ENCODE assay signal across 8 cellular contexts in genomic region chr1:179025125-179025974, GRCh38. TPM values are rescaled to one million over a fixed set of nuclear protein-coding genes. Genes with fewer than 3 reads are reported as not detected.
DNase-seq lines count a peak whose midpoint lies in the region; ATAC-seq and TF ChIP-seq lines count a peak whose summit lies in the region.

TSS of gene FAM20B (plus strand) at chr1:179025894. CDS start at chr1:179043848, 17,954 bp downstream.

- H3K27me3 ChIP-seq in A673 (replicated peaks; ENCODE audit: insufficient read depth, low read depth, low read length, poor library complexity) = no peaks in the 10 kb centered on the region
- no peaks in the 10 kb centered on the region for H3K27me3 ChIP-seq in mammary epithelial cell (ENCODE audit: insufficient read depth, low read length)
- peaks cover 8% of the 10 kb centered on the region; the same call in 1 of the 2 replicates for H3K27me3 ChIP-seq in iPS-20b (ENCODE audit: insufficient read depth, low read length)
- H3K27me3 ChIP-seq in skeletal muscle tissue (ENCODE audit: control insufficient read depth in 3 of 3, insufficient read depth in 3 of 3, low read length in 3 of 3) = no peaks in the 10 kb centered on the region

- peaks cover 44% of the 10 kb centered on the region for H3K4me1 Mint-ChIP-seq in WTC11

- WGBS in mammary epithelial cell (ENCODE audit: low coverage, missing lambda C conversion rate) = 65% methylated on average over 17 of the region's 58 CpGs

- H2AFZ ChIP-seq in mammary epithelial cell (ENCODE audit: low read depth, low read length) = peak within 1 kb of the TSS; percentile 93

- in situ Hi-C loops in mammary epithelial cell (cut with MboI; ENCODE audit: low sequenced_read_pairs in 2 of 2) = no loop called here

- no peaks in the 10 kb centered on the region for H3K36me3 Mint-ChIP-seq in WTC11

- peak within 1 kb of the TSS; percentile 91 for H3K4me3 Mint-ChIP-seq in WTC11

- CTCF ChIA-PET in A673 (lab: Charles Lee) = no interaction called here
- CTCF ChIA-PET in WTC11 (lab: Charles Lee) = no interaction called here
- CTCF ChIA-PET in mammary epithelial cell (lab: Charles Lee; ENCODE audit: low non-redundant PET) = no interaction called here

- H3K4me1 ChIP-seq in A673 (ENCODE audit: insufficient read depth, low read length, poor library complexity, severe bottlenecking) = peaks cover 8% of the 10 kb centered on the region
- H3K4me1 ChIP-seq in mammary epithelial cell (ENCODE audit: insufficient read depth, low read length) = no peaks in the 10 kb centered on the region
- peaks cover 25% of the 10 kb centered on the region for H3K4me1 ChIP-seq in iPS-20b (ENCODE audit: insufficient read depth, low read length)
- H3K4me1 ChIP-seq in skeletal muscle tissue (ENCODE audit: control insufficient read depth in 3 of 3, insufficient read depth in 3 of 3, low read length in 3 of 3) = peaks cover 27 to 29% (median 29%) of the 10 kb centered on the region in 3 donors

- H3K4me3 ChIP-seq in A673 (ENCODE audit: low read depth, low read length, poor library complexity, severe bottlenecking) (peak within 1 kb of the TSS; percentile 88), mammary epithelial cell (replicated peaks in 1 of 3; ENCODE audit: insufficient read depth in 1 of 3, low read depth in 2 of 3, low read length in 3 of 3) (peak within 1 kb of the TSS; percentile 67 to 94 (median 71)), iPS-20b (ENCODE audit: low read length) (peak within 1 kb of the TSS; percentile 91), skeletal muscle tissue (ENCODE audit: low read length in 3 of 3) (peak within 1 kb of the TSS; percentile 77 to 85 (median 84))

- POLR2A ChIA-PET in A673 (lab: Charles Lee; ENCODE audit: low non-redundant PET) (no interaction called here), WTC11 (lab: Charles Lee) (interaction anchor here (0.6 kb wide), 1 partner anchor 432 kb away, joined by 4 read pairs; no protein-coding TSS in a partner anchor)

- no peaks in the 10 kb centered on the region for H3K36me3 ChIP-seq in A673 (ENCODE audit: insufficient read depth, low read length, poor library complexity, severe bottlenecking)
- no peaks in the 10 kb centered on the region for H3K36me3 ChIP-seq in mammary epithelial cell (ENCODE audit: insufficient read depth, low read length)
- H3K36me3 ChIP-seq in iPS-20b (ENCODE audit: insufficient read depth, low read depth, low read length) = no peaks in the 10 kb centered on the region
- H3K36me3 ChIP-seq in skeletal muscle tissue (ENCODE audit: control insufficient read depth in 3 of 3, insufficient read depth in 3 of 3, low read length in 3 of 3) = no peaks in the 10 kb centered on the region

- H4K20me1 ChIP-seq in mammary epithelial cell (ENCODE audit: insufficient read depth, low read length) = no peaks in the 10 kb centered on the region

- no TSS peak for BruUV-seq in A673 (replicated peaks; lab: Mats Ljungman, UMichigan)
- BruUV-seq in mammary epithelial cell (replicated peaks; lab: Mats Ljungman, UMichigan) = no TSS peak

- H3K9me3 ChIP-seq in A673 (ENCODE audit: low read depth, low read length, poor library complexity, severe bottlenecking) = no peaks in the 10 kb centered on the region
- no peaks in the 10 kb centered on the region for H3K9me3 ChIP-seq in mammary epithelial cell (replicated peaks; ENCODE audit: insufficient read depth, low read length)
- no peaks in the 10 kb centered on the region for H3K9me3 ChIP-seq in iPS-20b (ENCODE audit: insufficient read depth, low read depth, low read length)
- no peaks in the 10 kb centered on the region for H3K9me3 ChIP-seq in skeletal muscle tissue (ENCODE audit: control insufficient read depth in 3 of 3, low read length in 3 of 3)

- peak within 1 kb of the TSS; percentile 97 for H3K27ac Mint-ChIP-seq in WTC11

- ATAC-seq in GM18868 (IDR thresholded peaks at IDR 0.05; ENCODE audit: unreplicated experiment) = peak; percentile 80
- peak; percentile 84 for ATAC-seq in HG03135 (IDR thresholded peaks at IDR 0.05; ENCODE audit: unreplicated experiment)
- ATAC-seq in WTC11 = peak; percentile 87

- no peaks in the 10 kb centered on the region for H3K9me3 Mint-ChIP-seq in WTC11

- TF ChIP-seq CTCF in A673 (conservative IDR thresholded peaks at IDR 0.05; ENCODE audit: low read depth, low read length) (no peak), WTC11 (IDR thresholded peaks at IDR 0.05) (no peak), mammary epithelial cell (conservative IDR thresholded peaks at IDR 0.05 in 1 of 2, IDR thresholded peaks at IDR 0.05 in 1 of 2; ENCODE audit: extremely low read depth in 1 of 2, insufficient read depth in 1 of 2, low read depth in 1 of 2, low read length in 2 of 2) (no peak)

- H3K27ac ChIP-seq in A673 (ENCODE audit: low read depth, low read length, poor library complexity, severe bottlenecking) = peak within 1 kb of the TSS; percentile 93
- H3K27ac ChIP-seq in mammary epithelial cell (ENCODE audit: insufficient read depth, low read depth, low read length) = peak within 1 kb of the TSS; percentile 77
- peak within 1 kb of the TSS; percentile 46 for H3K27ac ChIP-seq in iPS-20b (ENCODE audit: low read length)
- peak within 1 kb of the TSS; percentile 87 for H3K27ac ChIP-seq in skeletal muscle tissue (ENCODE audit: low read depth, low read length)

- H3K79me2 ChIP-seq in mammary epithelial cell (ENCODE audit: insufficient read depth, low read length) = peaks cover 40% of the 10 kb centered on the region

- peak within 1 kb of the TSS; percentile 88 for H3K4me2 ChIP-seq in mammary epithelial cell (ENCODE audit: insufficient read depth, low read depth, low read length)

- dilution Hi-C loops in mammary epithelial cell (cut with HindIII; ENCODE audit: low sequenced_read_pairs) = no loop called here

- intact Hi-C loops in A673 (cut with micrococcal nuclease; ENCODE audit: unreplicated experiment) (no loop called here), mammary epithelial cell (cut with micrococcal nuclease) (loop anchor here (5.0 to 10.0 kb wide), 3 partner anchors 57 to 202 kb away; partner anchors contain the start of genes ABL2 and TOR3A)

- H3K9ac ChIP-seq in mammary epithelial cell (ENCODE audit: insufficient read depth, low read length) (peak within 1 kb of the TSS; percentile 90), iPS-20b (ENCODE audit: low read depth, low read length) (peak within 1 kb of the TSS; percentile 85), skeletal muscle tissue (ENCODE audit: low read depth in 1 of 3, low read length in 3 of 3) (peak within 1 kb of the TSS; percentile 83 to 89 (median 84))

- H3K27me3 Mint-ChIP-seq in WTC11 (ENCODE audit: low read depth) = peaks cover 6% of the 10 kb centered on the region

- DNase-seq in A673 (ENCODE audit: low spot score) (peak; percentile 93), NCI-H2227 (lab: John Stamatoyannopoulos, UW; ENCODE audit: unreplicated experiment) (peak; percentile 96), WTC11 (ENCODE audit: low spot score) (peak; percentile 95), mammary epithelial cell (peak; percentile 89)

TF ChIP-seq in WTC11, 78 proteins besides CTCF, POLR2A, EP300 and RAD21:
- TF ChIP-seq PREB (CRISPR knock-in tag; IDR thresholded peaks at IDR 0.05; ENCODE audit: borderline replicate concordance) (no peak), SP1 (CRISPR knock-in tag; conservative IDR thresholded peaks at IDR 0.05) (peak; percentile 66), NFYB (CRISPR knock-in tag; conservative IDR thresholded peaks at IDR 0.05; ENCODE audit: low read depth) (peak; percentile 23; the same call in 1 of the 2 replicates), TCF7 (CRISPR knock-in tag; IDR thresholded peaks at IDR 0.05; ENCODE audit: low read depth) (no peak)

RNA-seq across cellular contexts. Expression of gene FAM20B, which starts in this region (rescaled TPM):
- 43.3 and 46.9 TPM in 2 replicates for total RNA-seq in A673 (2021)
- total RNA-seq in WTC11 (2021) = 36.1 to 37.6 TPM (median 36.7 TPM) in 3 replicates
- 10 to 100 TPM; 36.8 to 44.3 TPM for total RNA-seq in mammary epithelial cell
- 18.8 TPM for polyA plus RNA-seq in mammary epithelial cell
- polyA minus RNA-seq in mammary epithelial cell = 33.1 TPM
- 26.6 TPM for total RNA-seq in skeletal muscle tissue

Comparison
In these comparisons a context has a peak if more than half of its experiments do, and no peak if none do; other contexts are left out.
1. Peak in every context shown above with its lines: DNase-seq, ATAC-seq, H3K4me3 ChIP-seq and H3K27ac ChIP-seq.